29 cellular contexts compared by ENCODE assay signal in genomic region chr6:47687432-47687831, GRCh38. TPM values are rescaled to one million over a fixed set of nuclear protein-coding genes. Genes with fewer than 3 reads are reported as not detected.
"Had no signal": no experiment of that assay in that cellular context is flagged by ENCODE, and none has a peak within 500 bp of the region (broad histone marks: within the 10 kb centered on the region; RNA-seq: fewer than 3 reads in every experiment).

No MANE protein-coding gene starts in this region.

- H3K36me3 ChIP-seq: ascending aorta, brain microvascular endothelial cell, ovary, right lobe of liver, transverse colon had no signal

- FAIRE-seq: endothelial cell of umbilical vein, frontal cortex, TTC549, urothelium cell line had no signal

- H3K27ac ChIP-seq: ascending aorta, brain microvascular endothelial cell, ovary, right lobe of liver, testis, transverse colon had no signal

- H3K9me3 ChIP-seq: ascending aorta, ovary, right lobe of liver, testis, transverse colon had no signal

- ATAC-seq: left ventricle myocardium superior; right lobe of liver; stimulated activated naive CD8-positive, alpha-beta T cell treated with anti-CD3 and anti-CD28 coated beads, Interleukin-15, Interleukin-2, amounts not matched to agents 100 U/mL and 50 U/mL, for 24 hours had no signal

- H3K4me1 ChIP-seq: ascending aorta, right lobe of liver, testis, transverse colon had no signal

- H3K27me3 ChIP-seq: ascending aorta, brain microvascular endothelial cell, ovary, right lobe of liver, testis, transverse colon had no signal

- DNase-seq: activated CD4-positive, alpha-beta memory T cell treated with anti-CD3 and anti-CD28 coated beads, Interleukin-2, amount 10 ng/mL, durations not matched to agents 7 days and 5 days; activated CD4-positive, alpha-beta T cell treated with anti-CD3 and anti-CD28 coated beads for 1 hour; activated CD4-positive, alpha-beta T cell treated with anti-CD3 and anti-CD28 coated beads, Interleukin-2, amount 10 ng/mL, durations not matched to agents 7 days and 5 days; activated CD8-positive, alpha-beta memory T cell treated with anti-CD3 and anti-CD28 coated beads, Interleukin-2, amount 50 U/mL, for 48 hours; activated gamma-delta T cell; activated naive CD4-positive, alpha-beta T cell treated with anti-CD3 and anti-CD28 coated beads, Interleukin-2, amount 10 ng/mL, durations not matched to agents 7 days and 5 days; activated naive CD8-positive, alpha-beta T cell treated with anti-CD3 and anti-CD28 coated beads, Interleukin-2, amount 10 ng/mL, durations not matched to agents 7 days and 5 days; activated T-cell treated with anti-CD3 and anti-CD28 coated beads, Interleukin-2, amount 50 U/mL, for 24 hours; brain microvascular endothelial cell; caudate nucleus; cortex of kidney; islet precursor cell; left cardiac atrium; left ventricle myocardium superior; naive B cell; ovary; right lobe of liver; stimulated activated CD4-positive, alpha-beta T cell treated with anti-CD3 and anti-CD28 coated beads, Interleukin-4, amount 100 ng/mL, for 1 hour; stimulated activated naive CD8-positive, alpha-beta T cell treated with anti-CD3 and anti-CD28 coated beads, Interleukin-15, Interleukin-2, amounts not matched to agents 100 U/mL and 50 U/mL, for 24 hours; testis; transverse colon had no signal

- H3K4me3 ChIP-seq: ascending aorta, ovary, right lobe of liver, testis, transverse colon had no signal

RNA-seq across cellular contexts. Expression of gene ADGRF4, which starts 10.9 kb away (rescaled TPM):
- total RNA-seq: activated CD4-positive, alpha-beta memory T cell treated with anti-CD3 and anti-CD28 coated beads, Interleukin-2, amount 10 ng/mL, durations not matched to agents 7 days and 5 days; activated CD4-positive, alpha-beta T cell treated with anti-CD3 and anti-CD28 coated beads, Interleukin-2, amount 10 ng/mL, durations not matched to agents 7 days and 5 days; activated naive CD8-positive, alpha-beta T cell treated with anti-CD3 and anti-CD28 coated beads, Interleukin-2, amount 10 ng/mL, durations not matched to agents 7 days and 5 days; ascending aorta; chondrocyte; endothelial cell of umbilical vein; frontal cortex; left ventricle myocardium superior; right lobe of liver; skeletal muscle tissue had no signal
- polyA plus RNA-seq: endothelial cell of umbilical vein, neural cell had no signal
